9 cellular contexts compared by ENCODE assay signal in genomic region chr3:36918050-36918449, GRCh38. TPM values are rescaled to one million over a fixed set of nuclear protein-coding genes. Genes with fewer than 3 reads are reported as not detected.
DNase-seq lines count a peak whose midpoint lies in the region; ATAC-seq and TF ChIP-seq lines count a peak whose summit lies in the region.
"Had no signal": no experiment of that assay in that cellular context is flagged by ENCODE, and none has a peak within 500 bp of the region (broad histone marks: within the 10 kb centered on the region; RNA-seq: fewer than 3 reads in every experiment).

No MANE protein-coding gene starts in this region.

- peak overlapping the region; percentile 52 for H3K27ac Mint-ChIP-seq in mesothelial cell of epicardium

- H3K4me3 ChIP-seq in Loucy (ENCODE audit: low read length, poor library complexity, severe bottlenecking) = no peak overlapping the region
- H3K4me3 ChIP-seq: prostate gland had no signal

- H3K4me3 Mint-ChIP-seq in mesothelial cell of epicardium = no peak overlapping the region

- peaks cover 16% of the 10 kb centered on the region for H3K36me3 Mint-ChIP-seq in mesothelial cell of epicardium

- H3K36me3 ChIP-seq in Loucy (ENCODE audit: insufficient read depth, low read length) = no peaks in the 10 kb centered on the region
- H3K36me3 ChIP-seq: prostate gland had no signal

- H3K9me3 Mint-ChIP-seq in mesothelial cell of epicardium = peaks cover 12% of the 10 kb centered on the region

- no peaks in the 10 kb centered on the region for H3K27me3 Mint-ChIP-seq in mesothelial cell of epicardium (ENCODE audit: low read depth)

- TF ChIP-seq CTCF in Loucy (conservative IDR thresholded peaks at IDR 0.05; ENCODE audit: low read length) = no peak
- no peak for TF ChIP-seq CTCF in mesothelial cell of epicardium (IDR thresholded peaks at IDR 0.05; ENCODE audit: unreplicated experiment)

- H3K9ac ChIP-seq in Loucy (ENCODE audit: low read depth, low read length, poor library complexity, severe bottlenecking) = no peak overlapping the region

- DNase-seq in mesothelial cell of epicardium (ENCODE audit: low spot score in 2 of 2, unreplicated experiment in 2 of 2) (no peak), Right ventricle myocardium inferior (ENCODE audit: missing footprints) (no peak), NCI-H524 treated with DMSO at 0.1 percent for 48 hours (lab: John Stamatoyannopoulos, UW) (no peak)
- no peak for DNase-seq in stimulated activated naive CD4-positive, alpha-beta T cell treated with Interleukin-2 at 50 U/mL for 16 hours (lab: John Stamatoyannopoulos, UW)

- H3K4me1 ChIP-seq in Loucy (ENCODE audit: insufficient read depth, low read length, poor library complexity, severe bottlenecking) = peaks cover 22% of the 10 kb centered on the region
- H3K4me1 ChIP-seq: prostate gland had no signal

- no peaks in the 10 kb centered on the region for H4K20me1 ChIP-seq in Loucy (ENCODE audit: insufficient read depth, low read length, poor library complexity, severe bottlenecking)

- H3K9me3 ChIP-seq in Loucy (ENCODE audit: insufficient read depth, low read depth, low read length) = peaks cover 7% of the 10 kb centered on the region; the same call in 1 of the 2 replicates
- H3K9me3 ChIP-seq: prostate gland had no signal

- H3K4me1 Mint-ChIP-seq in mesothelial cell of epicardium = peaks cover 13% of the 10 kb centered on the region

- no peaks in the 10 kb centered on the region for H3K79me2 ChIP-seq in Loucy (ENCODE audit: insufficient read depth, low read length)

- H2AFZ ChIP-seq in Loucy (ENCODE audit: low read length) = peak overlapping the region; percentile 1; the same call in 1 of the 2 replicates

- ATAC-seq in GM18907 (IDR thresholded peaks at IDR 0.05; ENCODE audit: unreplicated experiment) (peak; percentile 83), HG02610 (IDR thresholded peaks at IDR 0.05; ENCODE audit: unreplicated experiment) (peak; percentile 91), Right ventricle myocardium inferior (no peak), esophagus mucosa (no peak)

- H3K4me2 ChIP-seq in Loucy (ENCODE audit: low read depth, low read length, poor library complexity, severe bottlenecking) = no peak overlapping the region

- H3K9me2 ChIP-seq in Loucy (replicated peaks; ENCODE audit: low read depth, low read length) = no peaks in the 10 kb centered on the region

- no peaks in the 10 kb centered on the region for H3K27me3 ChIP-seq in Loucy (ENCODE audit: insufficient read depth, low read length, poor library complexity, severe bottlenecking)

- no peaks in the 10 kb centered on the region; the same call in 1 of the 2 replicates for H3F3A ChIP-seq in Loucy (ENCODE audit: low read depth)

- intact Hi-C loops in Right ventricle myocardium inferior (cut with DNase I) = no loop called here

RNA-seq across cellular contexts. Expression of gene TRANK1, which starts 26.8 kb away (rescaled TPM):
- total RNA-seq in mesothelial cell of epicardium (68.3 to 80.4 TPM (median 76.8 TPM) in 3 replicates), Right ventricle myocardium inferior (5.7 TPM), esophagus mucosa (4.3 TPM)

Comparison
In these comparisons a context has a peak if more than half of its experiments do, and no peak if none do; other contexts are left out.
1. ATAC-seq: peak in GM18907 (single experiment) and HG02610 (single experiment); none in Right ventricle myocardium inferior (single experiment) and esophagus mucosa (single experiment).
2. RNA of gene TRANK1, which starts 26.8 kb away (total RNA-seq): 68.3 to 80.4 TPM in mesothelial cell of epicardium; 5.7 TPM in Right ventricle myocardium inferior (single experiment) and 4.3 TPM in esophagus mucosa (single experiment); every median in the first group is over 10 times any median in the second.